In the genomic region with DNA sequence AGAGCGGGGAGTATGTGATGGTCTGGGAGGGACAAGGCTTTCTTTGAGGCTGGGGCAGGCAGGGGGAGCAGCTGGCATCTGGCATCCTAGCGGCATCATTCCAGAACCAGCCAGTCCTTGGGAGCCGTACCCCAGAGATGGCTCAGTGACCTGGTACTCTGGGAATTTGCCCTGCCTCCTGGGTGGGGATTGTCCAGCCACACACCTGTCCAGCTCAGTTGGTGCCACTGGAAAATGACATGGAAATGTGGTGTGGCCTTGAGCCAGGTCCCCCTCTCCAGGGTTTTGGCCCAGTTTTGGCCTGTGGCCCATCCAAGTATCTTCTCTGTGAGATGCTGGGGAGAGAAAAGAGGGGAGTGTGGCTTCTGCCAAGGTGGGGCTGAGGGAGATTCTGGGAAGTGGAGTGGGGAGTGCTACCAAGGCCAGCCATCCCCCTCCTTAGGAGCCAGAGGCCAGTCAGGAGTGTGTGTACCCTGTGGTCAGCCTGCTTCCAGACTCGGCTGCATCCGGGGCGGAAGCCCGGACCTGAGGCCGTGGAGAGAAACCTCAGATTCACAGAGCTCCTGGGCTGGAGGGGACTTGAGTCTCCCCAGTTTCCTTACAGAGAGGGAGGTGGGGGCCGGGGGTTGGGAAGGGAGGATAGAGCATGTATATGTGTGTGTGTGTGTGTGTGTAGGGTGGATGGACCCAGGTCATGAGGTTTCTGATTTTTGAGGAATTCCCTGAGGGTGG, we compare ENCODE assay signal across 22 cellular contexts. TPM values are rescaled to one million over a fixed set of nuclear protein-coding genes. Genes with fewer than 3 reads are reported as not detected.
DNase-seq lines count a peak whose midpoint lies in the region; ATAC-seq and TF ChIP-seq lines count a peak whose summit lies in the region.
"Had no signal": no experiment of that assay in that cellular context is flagged by ENCODE, and none has a peak within 500 bp of the region (broad histone marks: within the 10 kb centered on the region; RNA-seq: fewer than 3 reads in every experiment).

No MANE protein-coding gene starts in this region.

- no peaks in the 10 kb centered on the region for H3K9me3 ChIP-seq in mucosa of descending colon
- no peaks in the 10 kb centered on the region for H3K9me3 ChIP-seq in thyroid gland
- H3K9me3 ChIP-seq: heart left ventricle had no signal

- H3K4me3 ChIP-seq in mucosa of descending colon, result no peak overlapping the region
- H3K4me3 ChIP-seq in thyroid gland (replicated peaks in 1 of 3), result no peak overlapping the region
- H3K4me3 ChIP-seq: heart left ventricle, smooth muscle cell had no signal

- no peak for ATAC-seq in activated naive CD8-positive, alpha-beta T cell treated with anti-CD3 and anti-CD28 coated beads, Interleukin-2, amount 10 ng/mL, durations not matched to agents 7 days and 5 days (ENCODE audit: low read depth)
- ATAC-seq in activated naive CD8-positive, alpha-beta T cell treated with anti-CD3 and anti-CD28 coated beads, Interleukin-2, amount 50 U/mL, for 24 hours, result no peak
- ATAC-seq in mucosa of descending colon (no peak), HG03139 (IDR thresholded peaks at IDR 0.05; ENCODE audit: unreplicated experiment) (no peak)
- ATAC-seq: activated CD8-positive, alpha-beta memory T cell treated with anti-CD3 and anti-CD28 coated beads, Interleukin-2, amount 10 ng/mL, durations not matched to agents 7 days and 5 days; heart left ventricle; left ventricle myocardium superior had no signal

- H3K9me3 Mint-ChIP-seq in activated naive CD8-positive, alpha-beta T cell treated with anti-CD3 and anti-CD28 coated beads, Interleukin-2, amount 10 ng/mL, durations not matched to agents 7 days and 5 days, result no peaks in the 10 kb centered on the region
- no peaks in the 10 kb centered on the region for H3K9me3 Mint-ChIP-seq in activated naive CD8-positive, alpha-beta T cell treated with anti-CD3 and anti-CD28 coated beads, Interleukin-2, amount 50 U/mL, for 24 hours
- H3K9me3 Mint-ChIP-seq: IgD-negative memory B cell had no signal

- 94 to 96% methylated on average over 9 of the region's 9 CpGs for WGBS in thyroid gland, 2 donors

- intact Hi-C loops in mucosa of descending colon (cut with DNase I, micrococcal nuclease), result no loop called here
- intact Hi-C loops in thyroid gland (cut with DNase I), result no loop called here

- no peaks in the 10 kb centered on the region for H3K36me3 Mint-ChIP-seq in activated naive CD8-positive, alpha-beta T cell treated with anti-CD3 and anti-CD28 coated beads, Interleukin-2, amount 10 ng/mL, durations not matched to agents 7 days and 5 days
- H3K36me3 Mint-ChIP-seq in activated naive CD8-positive, alpha-beta T cell treated with anti-CD3 and anti-CD28 coated beads, Interleukin-2, amount 50 U/mL, for 24 hours (ENCODE audit: low read depth), result no peaks in the 10 kb centered on the region
- H3K36me3 Mint-ChIP-seq: activated CD8-positive, alpha-beta memory T cell treated with anti-CD3 and anti-CD28 coated beads, Interleukin-2, amount 10 ng/mL, durations not matched to agents 7 days and 5 days had no signal

- peaks cover 20% of the 10 kb centered on the region for H3K27me3 Mint-ChIP-seq in activated naive CD8-positive, alpha-beta T cell treated with anti-CD3 and anti-CD28 coated beads, Interleukin-2, amount 10 ng/mL, durations not matched to agents 7 days and 5 days
- peaks cover 19% of the 10 kb centered on the region for H3K27me3 Mint-ChIP-seq in activated naive CD8-positive, alpha-beta T cell treated with anti-CD3 and anti-CD28 coated beads, Interleukin-2, amount 50 U/mL, for 24 hours

- no peaks in the 10 kb centered on the region for H3K36me3 ChIP-seq in mucosa of descending colon (ENCODE audit: low read depth)
- no peaks in the 10 kb centered on the region for H3K36me3 ChIP-seq in thyroid gland
- H3K36me3 ChIP-seq: heart left ventricle had no signal

- peak overlapping the region; percentile 69 to 93 (median 81) for H3K27ac ChIP-seq in thyroid gland
- H3K27ac ChIP-seq: heart left ventricle, HL-60 had no signal

- peaks cover 1% of the 10 kb centered on the region for H3K4me1 Mint-ChIP-seq in activated naive CD8-positive, alpha-beta T cell treated with anti-CD3 and anti-CD28 coated beads, Interleukin-2, amount 10 ng/mL, durations not matched to agents 7 days and 5 days
- peaks cover 9% of the 10 kb centered on the region for H3K4me1 Mint-ChIP-seq in activated naive CD8-positive, alpha-beta T cell treated with anti-CD3 and anti-CD28 coated beads, Interleukin-2, amount 50 U/mL, for 24 hours
- H3K4me1 Mint-ChIP-seq: activated CD8-positive, alpha-beta memory T cell treated with anti-CD3 and anti-CD28 coated beads, Interleukin-2, amount 10 ng/mL, durations not matched to agents 7 days and 5 days had no signal

- DNase-seq in activated naive CD8-positive, alpha-beta T cell treated with anti-CD3 and anti-CD28 coated beads, Interleukin-2, amount 10 ng/mL, durations not matched to agents 7 days and 5 days, result peak; percentile 18
- no peak for DNase-seq in activated naive CD8-positive, alpha-beta T cell treated with anti-CD3 and anti-CD28 coated beads, Interleukin-2, amount 50 U/mL, for 24 hours
- DNase-seq in SW480 (ENCODE audit: low spot score) (peak; percentile 76), mucosa of descending colon (peak in 2 of 3 donors; percentile 14 to 25), thyroid gland (no peak), cerebellar cortex (ENCODE audit: low spot score) (no peak), Kasumi-1 (lab: John Stamatoyannopoulos, UW) (no peak)
- DNase-seq: ACHN; activated CD4-positive, alpha-beta T cell treated with anti-CD3 and anti-CD28 coated beads for 1 hour; activated CD8-positive, alpha-beta memory T cell treated with anti-CD3 and anti-CD28 coated beads, Interleukin-2, amount 10 ng/mL, durations not matched to agents 7 days and 5 days; activated gamma-delta T cell; DMS153; left ventricle myocardium superior; NCI-H1694 treated with DMSO at 0.1 percent for 48 hours; NCI-H345; stimulated activated CD4-positive, alpha-beta T cell treated with anti-CD3 and anti-CD28 coated beads, Interleukin-4, amount 100 ng/mL, for 4 hours had no signal

- H3K4me1 ChIP-seq in mucosa of descending colon (ENCODE audit: low read depth), result no peaks in the 10 kb centered on the region
- H3K4me1 ChIP-seq in thyroid gland, result peaks cover 29 to 33% of the 10 kb centered on the region in 2 donors

- no peak overlapping the region for H3K4me3 Mint-ChIP-seq in activated naive CD8-positive, alpha-beta T cell treated with anti-CD3 and anti-CD28 coated beads, Interleukin-2, amount 10 ng/mL, durations not matched to agents 7 days and 5 days
- no peak overlapping the region for H3K4me3 Mint-ChIP-seq in activated naive CD8-positive, alpha-beta T cell treated with anti-CD3 and anti-CD28 coated beads, Interleukin-2, amount 50 U/mL, for 24 hours
- H3K4me3 Mint-ChIP-seq: activated CD8-positive, alpha-beta memory T cell treated with anti-CD3 and anti-CD28 coated beads, Interleukin-2, amount 10 ng/mL, durations not matched to agents 7 days and 5 days; IgD-negative memory B cell had no signal

- POLR2A ChIA-PET in activated naive CD8-positive, alpha-beta T cell treated with anti-CD3 and anti-CD28 coated beads, Interleukin-2, amount 10 ng/mL, durations not matched to agents 7 days and 5 days (lab: Charles Lee), result interaction anchor here (0.5 kb wide), 1 partner anchor 83 kb away, joined by 6 read pairs; no protein-coding TSS in a partner anchor

- no peak for TF ChIP-seq POLR2A in thyroid gland (IDR thresholded peaks at IDR 0.05)

- TF ChIP-seq CTCF in mucosa of descending colon (IDR thresholded peaks at IDR 0.05) (no peak), thyroid gland (IDR thresholded peaks at IDR 0.05) (no peak)

- H3K27me3 ChIP-seq in thyroid gland, result no peaks in the 10 kb centered on the region

- H3K27ac Mint-ChIP-seq in activated naive CD8-positive, alpha-beta T cell treated with anti-CD3 and anti-CD28 coated beads, Interleukin-2, amount 10 ng/mL, durations not matched to agents 7 days and 5 days, result peak overlapping the region; percentile 26
- no peak overlapping the region for H3K27ac Mint-ChIP-seq in activated naive CD8-positive, alpha-beta T cell treated with anti-CD3 and anti-CD28 coated beads, Interleukin-2, amount 50 U/mL, for 24 hours
- H3K27ac Mint-ChIP-seq: activated CD8-positive, alpha-beta memory T cell treated with anti-CD3 and anti-CD28 coated beads, Interleukin-2, amount 10 ng/mL, durations not matched to agents 7 days and 5 days; IgD-negative memory B cell had no signal

RNA-seq across cellular contexts. Expression of a gene that starts 14.7 kb away (rescaled TPM):
- not detected for total RNA-seq in activated naive CD8-positive, alpha-beta T cell treated with anti-CD3 and anti-CD28 coated beads, Interleukin-2, amount 10 ng/mL, durations not matched to agents 7 days and 5 days
- total RNA-seq in mucosa of descending colon, result under 1 TPM in 1 of 3 donors, not detected in 2; 0.06 TPM
- 1 to 10 TPM in 1 of 4 donors, under 1 TPM in 1, not detected in 2; 0.34 to 1.6 TPM for total RNA-seq in thyroid gland
- total RNA-seq: activated CD8-positive, alpha-beta memory T cell treated with anti-CD3 and anti-CD28 coated beads, Interleukin-2, amount 10 ng/mL, durations not matched to agents 7 days and 5 days; cerebellum; left ventricle myocardium superior had no signal

RNA-seq across cellular contexts. Expression of a gene that starts 26.6 kb away (rescaled TPM):
- 1 to 10 TPM; 8.5 to 8.9 TPM for total RNA-seq in activated naive CD8-positive, alpha-beta T cell treated with anti-CD3 and anti-CD28 coated beads, Interleukin-2, amount 10 ng/mL, durations not matched to agents 7 days and 5 days
- total RNA-seq in mucosa of descending colon (1 to 10 TPM; 1.0 to 6.4 (median 1.7) TPM), thyroid gland (100 to 1,000 TPM; 333 to 826 (median 460) TPM)
- total RNA-seq: cerebellum had no signal

Comparison
In these comparisons a context has a peak if more than half of its experiments do, and no peak if none do; other contexts are left out.
1. DNase-seq: peak in activated naive CD8-positive, alpha-beta T cell treated with anti-CD3 and anti-CD28 coated beads, Interleukin-2, amount 10 ng/mL, durations not matched to agents 7 days and 5 days (single experiment), SW480 (single experiment) and mucosa of descending colon (2 of 3); none in activated naive CD8-positive, alpha-beta T cell treated with anti-CD3 and anti-CD28 coated beads, Interleukin-2, amount 50 U/mL, for 24 hours (single experiment), thyroid gland (0 of 2), cerebellar cortex (single experiment) and Kasumi-1 (0 of 2).
2. RNA of a gene that starts 26.6 kb away (total RNA-seq): 333 to 826 TPM in thyroid gland; 8.5 to 8.9 TPM in activated naive CD8-positive, alpha-beta T cell treated with anti-CD3 and anti-CD28 coated beads, Interleukin-2, amount 10 ng/mL, durations not matched to agents 7 days and 5 days and 1.0 to 6.4 TPM in mucosa of descending colon; every median in the first group is over 10 times any median in the second.